In genomic region chr14:101289230-101289690, GRCh38 we compare ENCODE assay signal across 1 cellular context.
TF ChIP-seq lines count a peak whose summit lies in the region.

No MANE protein-coding gene starts in this region.

TF ChIP-seq in HepG2, 621 proteins besides CTCF, POLR2A, EP300 and RAD21 (continued from another document and continues in another):
- TF ChIP-seq RCOR2 (CRISPR knock-in tag; IDR thresholded peaks at IDR 0.05) (peak; percentile 73; the same call in 1 of the 2 replicates), MNT (IDR thresholded peaks at IDR 0.05) (0 out of 2 replicates have a peak, but pooled peaks have one; percentile 20), ZNF652 (CRISPR knock-in tag; IDR thresholded peaks at IDR 0.05; ENCODE audit: borderline replicate concordance, low read depth) (peak; percentile 42; the same call in 1 of the 2 replicates), SKIL (CRISPR knock-in tag; IDR thresholded peaks at IDR 0.05; ENCODE audit: borderline replicate concordance) (peak; percentile 93), ZNF644 (CRISPR knock-in tag; IDR thresholded peaks at IDR 0.05; ENCODE audit: low read depth) (peak; percentile 47), SMAD1 (CRISPR knock-in tag; IDR thresholded peaks at IDR 0.05; ENCODE audit: borderline replicate concordance, low read depth) (no peak), PHF21A (CRISPR knock-in tag; IDR thresholded peaks at IDR 0.05) (peak; percentile 78), GTF2F1 (IDR thresholded peaks at IDR 0.05; ENCODE audit: low read length) (no peak), TFE3 (CRISPR knock-in tag; IDR thresholded peaks at IDR 0.05) (peak; percentile 89), ZNF557 (CRISPR knock-in tag; IDR thresholded peaks at IDR 0.05) (0 out of 2 replicates have a peak, but pooled peaks have one; percentile 44), GLI4 (CRISPR knock-in tag; IDR thresholded peaks at IDR 0.05; ENCODE audit: borderline replicate concordance) (peak; percentile 41; the same call in 1 of the 2 replicates), TERF1 (CRISPR knock-in tag; IDR thresholded peaks at IDR 0.05) (0 out of 2 replicates have a peak, but pooled peaks have one; percentile 1), ZNF563 (CRISPR knock-in tag; IDR thresholded peaks at IDR 0.05) (0 out of 2 replicates have a peak, but pooled peaks have one; percentile 2), ZNF800 (CRISPR knock-in tag; IDR thresholded peaks at IDR 0.05) (peak; percentile 61), SMC3 (IDR thresholded peaks at IDR 0.05; ENCODE audit: low read length) (peak; percentile 50; the same call in 1 of the 2 replicates), MAFF (IDR thresholded peaks at IDR 0.05; ENCODE audit: low read depth, low read length) (0 out of 2 replicates have a peak, but pooled peaks have one; percentile 20), FOXO1 (CRISPR knock-in tag; IDR thresholded peaks at IDR 0.05) (peak; percentile 100), ESRRA (CRISPR knock-in tag; IDR thresholded peaks at IDR 0.05; ENCODE audit: low read depth) (peak; percentile 95), HDAC2 (CRISPR knock-in tag; IDR thresholded peaks at IDR 0.05) (peak; percentile 93), ZNF607 (CRISPR knock-in tag; IDR thresholded peaks at IDR 0.05; ENCODE audit: borderline replicate concordance) (no peak), HNRNPUL1 (IDR thresholded peaks at IDR 0.05; ENCODE audit: low read depth, low read length) (no peak), CREM (IDR thresholded peaks at IDR 0.05) (peak; percentile 92), CREM (CRISPR knock-in tag; IDR thresholded peaks at IDR 0.05) (no peak), MED1 (CRISPR knock-in tag; IDR thresholded peaks at IDR 0.05) (peak; percentile 99), TEAD2 (CRISPR knock-in tag; IDR thresholded peaks at IDR 0.05) (no peak), MYC (CRISPR knock-in tag; IDR thresholded peaks at IDR 0.05; ENCODE audit: borderline replicate concordance) (peak; percentile 13; the same call in 1 of the 2 replicates), HNF4G (IDR thresholded peaks at IDR 0.05; ENCODE audit: borderline replicate concordance, low read depth, low read length) (peak; percentile 97), HNF4G (CRISPR knock-in tag; IDR thresholded peaks at IDR 0.05; ENCODE audit: borderline replicate concordance, low read depth) (peak; percentile 94), MXD3 (CRISPR knock-in tag; IDR thresholded peaks at IDR 0.05) (no peak), TP53 (CRISPR knock-in tag; conservative IDR thresholded peaks at IDR 0.05) (peak; percentile 91), SP4 (CRISPR knock-in tag; IDR thresholded peaks at IDR 0.05) (peak; percentile 51; the same call in 1 of the 2 replicates), ZSCAN25 (CRISPR knock-in tag; IDR thresholded peaks at IDR 0.05) (no peak; the same call in 1 of the 2 replicates), E2F1 (CRISPR knock-in tag; IDR thresholded peaks at IDR 0.05) (no peak), ZFP36 (IDR thresholded peaks at IDR 0.05; ENCODE audit: borderline replicate concordance, low read depth, low read length, partially characterized antibody) (no peak), HMG20B (CRISPR knock-in tag; conservative IDR thresholded peaks at IDR 0.05) (peak; percentile 91), RFXAP (CRISPR knock-in tag; IDR thresholded peaks at IDR 0.05; ENCODE audit: borderline replicate concordance) (peak; percentile 78), ZHX1 (CRISPR knock-in tag; IDR thresholded peaks at IDR 0.05; ENCODE audit: low read depth) (peak; percentile 72; the same call in 1 of the 2 replicates), ZNF432 (CRISPR knock-in tag; IDR thresholded peaks at IDR 0.05; ENCODE audit: borderline replicate concordance) (no peak), NCOA1 (CRISPR knock-in tag; IDR thresholded peaks at IDR 0.05) (no peak), TFAP4 (IDR thresholded peaks at IDR 0.05; ENCODE audit: borderline replicate concordance, low read depth) (peak; percentile 99), ZNF292 (CRISPR knock-in tag; IDR thresholded peaks at IDR 0.05; ENCODE audit: borderline replicate concordance, low read depth) (no peak; the same call in 1 of the 2 replicates), SSRP1 (CRISPR knock-in tag; IDR thresholded peaks at IDR 0.05) (no peak), MBD4 (IDR thresholded peaks at IDR 0.05; ENCODE audit: borderline replicate concordance, low read length) (no peak), ASH2L (IDR thresholded peaks at IDR 0.05; ENCODE audit: insufficient read length, low read depth, low read length) (peak; percentile 97), ZEB1 (IDR thresholded peaks at IDR 0.05; ENCODE audit: insufficient replicate concordance, low read depth) (peak; percentile 93), RBFOX2 (IDR thresholded peaks at IDR 0.05; ENCODE audit: low read depth, low read length) (0 out of 2 replicates have a peak, but pooled peaks have one; percentile 19), HOXA9 (CRISPR knock-in tag; IDR thresholded peaks at IDR 0.05; ENCODE audit: borderline replicate concordance) (no peak), KLF15 (CRISPR knock-in tag; IDR thresholded peaks at IDR 0.05; ENCODE audit: borderline replicate concordance) (no peak), ARHGAP35 (CRISPR knock-in tag; IDR thresholded peaks at IDR 0.05; ENCODE audit: borderline replicate concordance) (no peak), SCMH1 (CRISPR knock-in tag; IDR thresholded peaks at IDR 0.05; ENCODE audit: borderline replicate concordance) (no peak), ZBTB42 (CRISPR knock-in tag; IDR thresholded peaks at IDR 0.05) (0 out of 2 replicates have a peak, but pooled peaks have one; percentile 46), CCAR2 (optimal IDR thresholded peaks at IDR 0.05; ENCODE audit: low read depth, low read length) (no peak), ZBTB33 (CRISPR knock-in tag; IDR thresholded peaks at IDR 0.05) (peak; percentile 66; the same call in 1 of the 2 replicates)
